In the genomic region with DNA sequence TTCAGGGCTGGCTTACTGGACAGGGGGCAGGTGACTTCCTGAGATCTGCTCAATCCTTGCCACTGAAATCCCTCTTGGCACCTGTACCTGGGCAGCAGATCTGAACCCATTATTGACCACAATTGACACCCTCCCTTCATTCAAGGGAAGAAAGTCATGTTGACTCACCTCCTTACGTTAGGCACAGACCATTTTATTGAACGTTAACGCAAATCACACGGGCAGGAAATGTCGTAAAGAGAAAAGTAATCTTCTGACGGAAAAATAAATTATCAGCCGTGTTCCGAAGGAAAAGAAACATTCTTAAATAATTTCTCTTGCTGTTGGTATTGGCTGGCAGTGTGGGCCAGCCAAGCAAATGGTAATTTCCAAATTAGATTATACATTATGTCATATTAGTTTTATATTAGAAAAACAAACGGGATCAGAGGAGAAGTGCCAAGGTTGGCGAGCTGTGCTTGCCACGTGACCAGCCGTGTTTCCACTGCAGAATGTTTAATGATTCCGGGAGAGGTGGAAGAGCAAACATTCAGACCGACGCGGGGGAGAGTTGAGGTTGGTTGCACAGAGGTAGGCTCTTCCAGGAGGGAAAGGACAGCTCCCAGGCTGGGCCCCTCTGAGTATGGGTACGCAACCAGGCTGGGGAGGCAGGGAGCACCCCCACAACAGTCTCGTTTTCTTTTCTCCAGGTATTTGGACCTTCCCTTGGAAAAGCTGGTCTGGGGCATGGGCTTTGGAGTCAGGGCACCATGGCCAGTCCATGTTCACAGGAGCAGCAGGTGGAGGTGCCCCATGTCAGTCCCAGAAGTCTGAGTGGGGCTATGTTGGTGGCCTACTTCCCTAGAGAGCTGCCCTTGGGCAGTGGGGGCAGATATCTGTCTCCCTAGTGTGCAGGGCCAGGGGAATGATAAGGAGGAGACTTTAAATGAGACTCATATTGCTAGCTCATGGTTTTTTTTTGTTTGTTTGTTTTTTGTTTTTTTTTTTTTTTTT, we compare ENCODE assay signal across 13 cellular contexts.
A peak's percentile ranks its signal among the peaks of the same experiment; 100 is the strongest.
DNase-seq lines count a peak whose midpoint lies in the region; ATAC-seq, FAIRE-seq and TF ChIP-seq lines count a peak whose summit lies in the region.
"Had no signal": no experiment of that assay in that cellular context is flagged by ENCODE, and none has a peak within 500 bp of the region (broad histone marks: within the 10 kb centered on the region; RNA-seq: fewer than 3 reads in every experiment).

No MANE protein-coding gene starts in this region.

- no peak for ATAC-seq in HG02759 (IDR thresholded peaks at IDR 0.05; ENCODE audit: unreplicated experiment)
- ATAC-seq: GM23338, natural killer cell had no signal

- CTCF ChIA-PET in HEK293T (lab: Yijun Ruan, JAX), result interaction anchor here (0.6 to 2.2 kb wide), 5 partner anchors 10 to 125 kb away, joined by 3 to 9 read pairs (median 3); a partner anchor contains a TSS

- peak overlapping the region; percentile 59 to 89 (median 79) for H3K27ac ChIP-seq in stomach

- H3K4me3 ChIP-seq in stomach, result peak overlapping the region in 1 of 4 donors; percentile 15
- H3K4me3 ChIP-seq: GM23338 had no signal

- DNase-seq in HEK293T (ENCODE audit: extremely low spot score), result peak; percentile 37
- DNase-seq in NCI-H526 (lab: John Stamatoyannopoulos, UW), result peak; percentile 28 to 68
- DNase-seq in stomach, result peak; percentile 87
- DNase-seq in effector CD8-positive, alpha-beta T cell (lab: John Stamatoyannopoulos, UW), result no peak
- no peak for DNase-seq in retina
- no peak for DNase-seq in mesenteric fat pad (ENCODE audit: low spot score)
- DNase-seq: CD4-positive, alpha-beta memory T cell; natural killer cell; NCI-H524 treated with DMSO at 0.1 percent for 48 hours; SK-N-SH had no signal

- FAIRE-seq in islet of Langerhans (lab: Jason Lieb, UNC), result peak; percentile 96

- TF ChIP-seq CTCF in stomach (IDR thresholded peaks at IDR 0.05), result no peak

- TF ChIP-seq POLR2A in stomach (IDR thresholded peaks at IDR 0.05), result peak in 1 of 4 donors; percentile 17

- no peaks in the 10 kb centered on the region for H3K36me3 ChIP-seq in stomach

- 23 to 44% (median 32%) methylated on average over 18 of the region's 18 CpGs for WGBS in stomach, 5 donors

- peaks cover 0 to 21% (median 0%) of the 10 kb centered on the region in 3 donors for H3K27me3 ChIP-seq in stomach

- no peaks in the 10 kb centered on the region for H3K9me3 ChIP-seq in stomach
- H3K9me3 ChIP-seq: SK-N-SH had no signal

- POLR2A ChIA-PET in HEK293T (lab: Yijun Ruan, JAX), result interaction anchor here (0.6 to 2.4 kb wide), 3 partner anchors 8 to 121 kb away, joined by 3 to 6 read pairs (median 3); a partner anchor contains a TSS

- intact Hi-C loops in stomach (cut with DNase I; ENCODE audit: low total_unique reads), result no loop called here

- TF ChIP-seq EP300 in stomach (IDR thresholded peaks at IDR 0.05), result no peak

- peaks cover 25 to 65% (median 48%) of the 10 kb centered on the region in 4 donors for H3K4me1 ChIP-seq in stomach

TF ChIP-seq in HEK293T, 16 proteins besides CTCF, POLR2A, EP300 and RAD21:
- TF ChIP-seq HDGF (IDR thresholded peaks at IDR 0.05; ENCODE audit: borderline replicate concordance), result no peak
- no peak for TF ChIP-seq SUZ12 (IDR thresholded peaks at IDR 0.05)
- TF ChIP-seq FOXK2 (IDR thresholded peaks at IDR 0.05), result no peak
- TF ChIP-seq ARNT (IDR thresholded peaks at IDR 0.05), result no peak
- TF ChIP-seq FOXM1 (IDR thresholded peaks at IDR 0.05; ENCODE audit: borderline replicate concordance), result no peak
- TF ChIP-seq ELF4 (IDR thresholded peaks at IDR 0.05), result no peak
- no peak for TF ChIP-seq CTBP1 (IDR thresholded peaks at IDR 0.05; ENCODE audit: borderline replicate concordance)
- TF ChIP-seq BHLHE40 (IDR thresholded peaks at IDR 0.05; ENCODE audit: borderline replicate concordance), result no peak
- no peak for TF ChIP-seq TARDBP (IDR thresholded peaks at IDR 0.05)
- no peak for TF ChIP-seq ZNF384 (IDR thresholded peaks at IDR 0.05)
- TF ChIP-seq, protein P1, sequence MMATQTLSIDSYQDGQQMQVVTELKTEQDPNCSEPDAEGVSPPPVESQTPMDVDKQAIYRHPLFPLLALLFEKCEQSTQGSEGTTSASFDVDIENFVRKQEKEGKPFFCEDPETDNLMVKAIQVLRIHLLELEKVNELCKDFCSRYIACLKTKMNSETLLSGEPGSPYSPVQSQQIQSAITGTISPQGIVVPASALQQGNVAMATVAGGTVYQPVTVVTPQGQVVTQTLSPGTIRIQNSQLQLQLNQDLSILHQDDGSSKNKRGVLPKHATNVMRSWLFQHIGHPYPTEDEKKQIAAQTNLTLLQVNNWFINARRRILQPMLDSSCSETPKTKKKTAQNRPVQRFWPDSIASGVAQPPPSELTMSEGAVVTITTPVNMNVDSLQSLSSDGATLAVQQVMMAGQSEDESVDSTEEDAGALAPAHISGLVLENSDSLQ (IDR thresholded peaks at IDR 0.05), result no peak
- no peak for TF ChIP-seq LEF1 (IDR thresholded peaks at IDR 0.05; ENCODE audit: borderline replicate concordance)
TF ChIP-seq in HEK293T: peak in this region for 0.

Comparison
In these comparisons a context has a peak if more than half of its experiments do, and no peak if none do; other contexts are left out.
1. DNase-seq: peak in HEK293T (single experiment), NCI-H526 (2 of 2) and stomach (single experiment); none in effector CD8-positive, alpha-beta T cell (single experiment), retina (single experiment) and mesenteric fat pad (single experiment).